Comparison of ENCODE assay signal across 8 cellular contexts in genomic region chrX:118726887-118727685, GRCh38. TPM values are rescaled to one million over a fixed set of nuclear protein-coding genes. Genes with fewer than 3 reads are reported as not detected.
DNase-seq lines count a peak whose midpoint lies in the region; ATAC-seq and TF ChIP-seq lines count a peak whose summit lies in the region.

Gene IL13RA1 (plus strand): TSS chrX:118727606. CDS start chrX:118727639, 33 bp downstream.

- TF ChIP-seq CTCF in fibroblast of mammary gland (conservative IDR thresholded peaks at IDR 0.05; ENCODE audit: control insufficient read depth, insufficient read depth, low read depth, low read length) = no peak

- H3K27ac Mint-ChIP-seq in activated T-cell treated with anti-CD3 and anti-CD28 coated beads, Interleukin-2, amount 50 U/mL, for 72 hours = peak within 1 kb of the TSS; percentile 64
- H3K27ac Mint-ChIP-seq in naive B cell = peak within 1 kb of the TSS; percentile 24 to 89 (median 68)

- H3K36me3 Mint-ChIP-seq in activated T-cell treated with anti-CD3 and anti-CD28 coated beads, Interleukin-2, amount 50 U/mL, for 72 hours (ENCODE audit: insufficient read depth in 2 of 2) = no peaks in the 10 kb centered on the region
- H3K36me3 Mint-ChIP-seq in naive B cell = no peaks in the 10 kb centered on the region

- H3K4me3 Mint-ChIP-seq in activated T-cell treated with anti-CD3 and anti-CD28 coated beads, Interleukin-2, amount 50 U/mL, for 72 hours = peak within 1 kb of the TSS; percentile 57 to 69
- peak within 1 kb of the TSS; percentile 55 to 93 (median 87) for H3K4me3 Mint-ChIP-seq in naive B cell

- ATAC-seq in HG03135 (IDR thresholded peaks at IDR 0.05; ENCODE audit: unreplicated experiment) = peak; percentile 48
- peak; percentile 69 to 81 for ATAC-seq in activated T-cell treated with anti-CD3 and anti-CD28 coated beads, Interleukin-2, amount 50 U/mL, for 72 hours (replicated peaks in 1 of 2)
- ATAC-seq in naive B cell (ENCODE audit: low read depth in 2 of 2) = peak; percentile 23 to 27

- H3K27ac ChIP-seq in urinary bladder (ENCODE audit: low read depth) = peak within 1 kb of the TSS; percentile 73

- H3K27me3 Mint-ChIP-seq in activated T-cell treated with anti-CD3 and anti-CD28 coated beads, Interleukin-2, amount 50 U/mL, for 72 hours (ENCODE audit: low read depth) = peaks cover 65% of the 10 kb centered on the region
- H3K27me3 Mint-ChIP-seq in naive B cell = no peaks in the 10 kb centered on the region

- WGBS in urinary bladder = 4% methylated on average over 54 of the region's 56 CpGs

- peak; percentile 65 for DNase-seq in activated effector memory CD4-positive, alpha-beta T cell treated with anti-CD3 and anti-CD28 coated beads, Interleukin-2, amount 50 U/mL, for 16 hours
- no peak for DNase-seq in activated effector memory CD4-positive, alpha-beta T cell treated with Interleukin-2 at 50 U/mL for 16 hours
- DNase-seq in NCI-H460 (ENCODE audit: extremely low read depth, low read depth) = peak; percentile 86
- peak; percentile 22 to 36 for DNase-seq in activated T-cell treated with anti-CD3 and anti-CD28 coated beads, Interleukin-2, amount 50 U/mL, for 72 hours
- DNase-seq in fibroblast of mammary gland (ENCODE audit: low read depth) = peak; percentile 67
- no peak for DNase-seq in naive B cell

- H3K36me3 ChIP-seq in urinary bladder (ENCODE audit: insufficient read depth) = no peaks in the 10 kb centered on the region

- H3K4me3 ChIP-seq in fibroblast of mammary gland (ENCODE audit: control insufficient read depth, low read depth, low read length) (peak within 1 kb of the TSS; percentile 56), urinary bladder (ENCODE audit: low read depth, low read length) (peak within 1 kb of the TSS; percentile 84)

- peaks cover 4% of the 10 kb centered on the region for H3K4me1 Mint-ChIP-seq in activated T-cell treated with anti-CD3 and anti-CD28 coated beads, Interleukin-2, amount 50 U/mL, for 72 hours (ENCODE audit: low read depth)
- peaks cover 47 to 78% (median 64%) of the 10 kb centered on the region in 3 donors for H3K4me1 Mint-ChIP-seq in naive B cell

- H3K9me3 Mint-ChIP-seq in activated T-cell treated with anti-CD3 and anti-CD28 coated beads, Interleukin-2, amount 50 U/mL, for 72 hours = no peaks in the 10 kb centered on the region
- H3K9me3 Mint-ChIP-seq in naive B cell = peaks cover 0 to 3% (median 0%) of the 10 kb centered on the region in 7 donors

- H3K4me1 ChIP-seq in urinary bladder (ENCODE audit: insufficient read depth) = no peaks in the 10 kb centered on the region

RNA-seq across cellular contexts. Expression of gene IL13RA1, which starts in this region (rescaled TPM):
- total RNA-seq in NCI-H460 (2014; rRNA removed; shearing (Covaris generic)) = 43.0 and 45.2 TPM in 2 replicates
- 19.8 and 26.0 TPM in 2 replicates for polyA plus RNA-seq in NCI-H460 (2014; cell fraction: nucleus; rRNA removed)
- total RNA-seq in activated T-cell treated with anti-CD3 and anti-CD28 coated beads, Interleukin-2, amount 50 U/mL, for 72 hours = 1 to 10 TPM in 1 of 2 donors, under 1 TPM in 1; 0.36 to 1.1 TPM
- polyA plus RNA-seq in naive B cell (ENCODE audit: low read depth in 6 of 6) = 100 to 1,000 TPM in 1 of 6 donors, 10 to 100 TPM in 5; 28.9 to 109 (median 41.7) TPM
- total RNA-seq in urinary bladder = 36.7 TPM
- polyA plus RNA-seq in urinary bladder = 30.1 TPM

Comparison
In these comparisons a context has a peak if more than half of its experiments do, and no peak if none do; other contexts are left out.
1. RNA of gene IL13RA1 (total RNA-seq): 43.0 to 45.2 TPM in NCI-H460 and 36.7 TPM in urinary bladder (single experiment); 0.36 to 1.1 TPM in activated T-cell treated with anti-CD3 and anti-CD28 coated beads, Interleukin-2, amount 50 U/mL, for 72 hours; every median in the first group is over 10 times any median in the second.
2. DNase-seq: peak in activated effector memory CD4-positive, alpha-beta T cell treated with anti-CD3 and anti-CD28 coated beads, Interleukin-2, amount 50 U/mL, for 16 hours (single experiment), NCI-H460 (single experiment), activated T-cell treated with anti-CD3 and anti-CD28 coated beads, Interleukin-2, amount 50 U/mL, for 72 hours (2 of 2) and fibroblast of mammary gland (single experiment); none in activated effector memory CD4-positive, alpha-beta T cell treated with Interleukin-2 at 50 U/mL for 16 hours (single experiment) and naive B cell (single experiment).
3. ATAC-seq: peak in every context shown above with its lines; median percentile 75 in activated T-cell treated with anti-CD3 and anti-CD28 coated beads, Interleukin-2, amount 50 U/mL, for 72 hours; 48 in HG03135; 25 in naive B cell.